ENCODE assay signal across 11 cellular contexts in genomic region chr3:171936231-171936841, GRCh38.
DNase-seq lines count a peak whose midpoint lies in the region; ATAC-seq, FAIRE-seq and TF ChIP-seq lines count a peak whose summit lies in the region.
"Had no signal": no experiment of that assay in that cellular context is flagged by ENCODE, and none has a peak within 500 bp of the region (broad histone marks: within the 10 kb centered on the region; RNA-seq: fewer than 3 reads in every experiment).

No MANE protein-coding gene starts in this region.

- no peaks in the 10 kb centered on the region; the same call in 1 of the 2 replicates for H3K27me3 Mint-ChIP-seq in HFFc6 (ENCODE audit: insufficient read depth)
- H3K27me3 Mint-ChIP-seq in activated T-helper 17 cell treated with anti-CD3 and anti-CD28 coated beads, Interleukin-2, amount 50 U/mL, for 72 hours: peaks cover 3% of the 10 kb centered on the region
- peaks cover 13% of the 10 kb centered on the region for H3K27me3 Mint-ChIP-seq in T-helper 2 cell treated with Interferon-gamma antibody and Interleukin-4, amounts not matched to agents 5 μg/mL and 100 μg/mL, for 36 hours (ENCODE audit: low read depth)

- no peaks in the 10 kb centered on the region for H3K27me3 ChIP-seq in keratinocyte (ENCODE audit: control insufficient read depth, extremely low read depth, insufficient read depth, low read length)
- H3K27me3 ChIP-seq: BLaER1 had no signal

- DNase-seq in A549 (ENCODE audit: low read depth in 1 of 2, low spot score in 1 of 2) (peak in 1 of 2 experiments; percentile 61), HFFc6 (peak; percentile 51), keratinocyte (ENCODE audit: low read depth, low spot score) (peak; percentile 2), activated T-cell treated with anti-CD3 and anti-CD28 coated beads for 4 hours (no peak), retina (no peak)
- no peak for DNase-seq in T-helper 2 cell treated with Interferon-gamma antibody and Interleukin-4, amounts not matched to agents 5 μg/mL and 100 μg/mL, for 36 hours (ENCODE audit: low spot score)
- DNase-seq: activated CD4-positive, alpha-beta memory T cell treated with anti-CD3 and anti-CD28 coated beads for 36 hours had no signal

- H2AFZ ChIP-seq in keratinocyte (ENCODE audit: control insufficient read depth, low read length): peak overlapping the region; percentile 18

- TF ChIP-seq EP300 in A549 (IDR thresholded peaks at IDR 0.05): no peak

- H3K4me3 ChIP-seq in A549: no peak overlapping the region
- no peak overlapping the region for H3K4me3 ChIP-seq in keratinocyte (ENCODE audit: control insufficient read depth in 2 of 3, extremely low read depth in 1 of 3, insufficient read depth in 2 of 3, low read depth in 1 of 3, low read length in 3 of 3)
- H3K4me3 ChIP-seq: BLaER1 had no signal

- peak overlapping the region; percentile 54 to 66; a peak in 5 of 6 replicates for H3K27ac ChIP-seq in A549
- H3K27ac ChIP-seq in keratinocyte (ENCODE audit: control insufficient read depth, insufficient read depth, low read length): no peak overlapping the region
- H3K27ac ChIP-seq: BLaER1 had no signal

- peak overlapping the region; percentile 31; the same call in 1 of the 2 replicates for H3K27ac Mint-ChIP-seq in HFFc6
- H3K27ac Mint-ChIP-seq in activated T-helper 17 cell treated with anti-CD3 and anti-CD28 coated beads, Interleukin-2, amount 50 U/mL, for 72 hours: peak overlapping the region; percentile 26
- H3K27ac Mint-ChIP-seq in T-helper 2 cell treated with Interferon-gamma antibody and Interleukin-4, amounts not matched to agents 5 μg/mL and 100 μg/mL, for 36 hours: no peak overlapping the region
- H3K27ac Mint-ChIP-seq: activated CD4-positive, alpha-beta memory T cell treated with anti-CD3 and anti-CD28 coated beads for 36 hours; progenitor cell of endocrine pancreas had no signal

- POLR2A ChIA-PET in A549 (lab: Yijun Ruan, JAX): interaction anchor here (0.6 to 1.1 kb wide), 2 partner anchors 103 to 105 kb away, joined by 3 read pairs; partner anchors contain the start of gene FNDC3B

- no peak overlapping the region for H3K4me3 Mint-ChIP-seq in HFFc6
- no peak overlapping the region for H3K4me3 Mint-ChIP-seq in activated T-helper 17 cell treated with anti-CD3 and anti-CD28 coated beads, Interleukin-2, amount 50 U/mL, for 72 hours
- no peak overlapping the region for H3K4me3 Mint-ChIP-seq in T-helper 2 cell treated with Interferon-gamma antibody and Interleukin-4, amounts not matched to agents 5 μg/mL and 100 μg/mL, for 36 hours
- H3K4me3 Mint-ChIP-seq: activated CD4-positive, alpha-beta memory T cell treated with anti-CD3 and anti-CD28 coated beads for 36 hours had no signal

- dilution Hi-C loops in keratinocyte (cut with MboI; ENCODE audit: extremely low pct_ligation_motif_present, low sequenced_read_pairs): no loop called here

- H3K79me2 ChIP-seq in keratinocyte (ENCODE audit: control insufficient read depth, insufficient read depth, low read length): no peaks in the 10 kb centered on the region

- no peak for TF ChIP-seq RAD21 in A549 (conservative IDR thresholded peaks at IDR 0.05 in 1 of 2, IDR thresholded peaks at IDR 0.05 in 1 of 2)

- no peaks in the 10 kb centered on the region for H4K20me1 ChIP-seq in keratinocyte (ENCODE audit: control insufficient read depth, extremely low read depth, insufficient read depth, low read length)
- H4K20me1 ChIP-seq: BLaER1 had no signal

- H3K4me2 ChIP-seq in A549: peak overlapping the region; percentile 48
- no peak overlapping the region for H3K4me2 ChIP-seq in keratinocyte (ENCODE audit: control insufficient read depth, extremely low read depth, insufficient read depth, low read depth, low read length)
- H3K4me2 ChIP-seq: BLaER1 had no signal

- H3K36me3 ChIP-seq in keratinocyte (ENCODE audit: control insufficient read depth in 2 of 2, extremely low read depth in 1 of 2, insufficient read depth in 2 of 2, low read length in 2 of 2): no peaks in the 10 kb centered on the region
- H3K36me3 ChIP-seq: BLaER1 had no signal

- H3K36me3 Mint-ChIP-seq in HFFc6 (ENCODE audit: low read depth): no peaks in the 10 kb centered on the region
- H3K36me3 Mint-ChIP-seq in activated T-helper 17 cell treated with anti-CD3 and anti-CD28 coated beads, Interleukin-2, amount 50 U/mL, for 72 hours (ENCODE audit: low read depth): no peaks in the 10 kb centered on the region
- H3K36me3 Mint-ChIP-seq in T-helper 2 cell treated with Interferon-gamma antibody and Interleukin-4, amounts not matched to agents 5 μg/mL and 100 μg/mL, for 36 hours (ENCODE audit: low read depth): no peaks in the 10 kb centered on the region
- H3K36me3 Mint-ChIP-seq: activated CD4-positive, alpha-beta memory T cell treated with anti-CD3 and anti-CD28 coated beads for 36 hours had no signal

- ATAC-seq in A549 (peak; percentile 47 to 81; a peak in 4 of 6 replicates), GM21529 (IDR thresholded peaks at IDR 0.05; ENCODE audit: unreplicated experiment) (no peak)
- ATAC-seq in activated T-helper 17 cell treated with anti-CD3 and anti-CD28 coated beads, Interleukin-2, amount 50 U/mL, for 72 hours (replicated peaks): peak; percentile 93

- no peaks in the 10 kb centered on the region for H3K9me3 ChIP-seq in A549
- no peaks in the 10 kb centered on the region for H3K9me3 ChIP-seq in keratinocyte (ENCODE audit: control insufficient read depth, low read depth, low read length)
- H3K9me3 ChIP-seq: BLaER1 had no signal

- CTCF ChIA-PET in A549 (lab: Yijun Ruan, JAX): interaction anchor here (1.0 kb wide), 1 partner anchor 20 kb away, joined by 3 read pairs; no protein-coding TSS in a partner anchor

- no peaks in the 10 kb centered on the region for H3K9me3 Mint-ChIP-seq in HFFc6
- no peaks in the 10 kb centered on the region for H3K9me3 Mint-ChIP-seq in activated T-helper 17 cell treated with anti-CD3 and anti-CD28 coated beads, Interleukin-2, amount 50 U/mL, for 72 hours
- H3K9me3 Mint-ChIP-seq in T-helper 2 cell treated with Interferon-gamma antibody and Interleukin-4, amounts not matched to agents 5 μg/mL and 100 μg/mL, for 36 hours: no peaks in the 10 kb centered on the region
- H3K9me3 Mint-ChIP-seq: activated CD4-positive, alpha-beta memory T cell treated with anti-CD3 and anti-CD28 coated beads for 36 hours had no signal

- FAIRE-seq in A549 (lab: Jason Lieb, UNC) (no peak), keratinocyte (lab: Jason Lieb, UNC) (peak; percentile 83)

- peaks cover 28% of the 10 kb centered on the region for H3K4me1 Mint-ChIP-seq in HFFc6 (ENCODE audit: low read depth)
- H3K4me1 Mint-ChIP-seq in activated T-helper 17 cell treated with anti-CD3 and anti-CD28 coated beads, Interleukin-2, amount 50 U/mL, for 72 hours: peaks cover 7% of the 10 kb centered on the region
- H3K4me1 Mint-ChIP-seq in T-helper 2 cell treated with Interferon-gamma antibody and Interleukin-4, amounts not matched to agents 5 μg/mL and 100 μg/mL, for 36 hours (ENCODE audit: low read depth): peaks cover 7% of the 10 kb centered on the region

- H3K9me1 ChIP-seq in keratinocyte (ENCODE audit: control insufficient read depth, extremely low read depth, insufficient read depth, low read length): no peaks in the 10 kb centered on the region

- no peak for TF ChIP-seq POLR2A in A549 (IDR thresholded peaks at IDR 0.05; ENCODE audit: low read length)

- no peak overlapping the region for H3K9ac ChIP-seq in keratinocyte (ENCODE audit: control insufficient read depth, extremely low read depth, insufficient read depth, low read length)
- H3K9ac ChIP-seq: BLaER1 had no signal

- TF ChIP-seq CTCF in A549 (IDR thresholded peaks at IDR 0.05) (no peak), HFFc6 (IDR thresholded peaks at IDR 0.05) (no peak), keratinocyte (optimal IDR thresholded peaks at IDR 0.05 in 1 of 3, IDR thresholded peaks at IDR 0.05 in 1 of 3, conservative IDR thresholded peaks at IDR 0.05 in 1 of 3; ENCODE audit: extremely low read depth in 1 of 3, insufficient read depth in 2 of 3, low read length in 3 of 3) (no peak)

- H3K4me1 ChIP-seq in A549 (peaks cover 34% of the 10 kb centered on the region), keratinocyte (ENCODE audit: control insufficient read depth, extremely low read depth, insufficient read depth, low read length) (peaks cover 7% of the 10 kb centered on the region)
- H3K4me1 ChIP-seq: BLaER1 had no signal

- WGBS in A549 (ENCODE audit: missing lambda C conversion rate): 47% methylated on average over 4 of the region's 4 CpGs

TF ChIP-seq in A549, 52 proteins besides CTCF, POLR2A, EP300 and RAD21:
- TF ChIP-seq EHF (CRISPR knock-in tag; IDR thresholded peaks at IDR 0.05): no peak
- TF ChIP-seq FOSL2 (IDR thresholded peaks at IDR 0.05): no peak
- TF ChIP-seq FOSL2 (CRISPR knock-in tag; IDR thresholded peaks at IDR 0.05): peak; percentile 52

Comparison
In these comparisons a context has a peak if more than half of its experiments do, and no peak if none do; other contexts are left out.
1. DNase-seq: peak in HFFc6 (single experiment) and keratinocyte (single experiment); none in activated T-cell treated with anti-CD3 and anti-CD28 coated beads for 4 hours (single experiment), retina (single experiment) and T-helper 2 cell treated with Interferon-gamma antibody and Interleukin-4, amounts not matched to agents 5 μg/mL and 100 μg/mL, for 36 hours (single experiment).